In the genomic region with DNA sequence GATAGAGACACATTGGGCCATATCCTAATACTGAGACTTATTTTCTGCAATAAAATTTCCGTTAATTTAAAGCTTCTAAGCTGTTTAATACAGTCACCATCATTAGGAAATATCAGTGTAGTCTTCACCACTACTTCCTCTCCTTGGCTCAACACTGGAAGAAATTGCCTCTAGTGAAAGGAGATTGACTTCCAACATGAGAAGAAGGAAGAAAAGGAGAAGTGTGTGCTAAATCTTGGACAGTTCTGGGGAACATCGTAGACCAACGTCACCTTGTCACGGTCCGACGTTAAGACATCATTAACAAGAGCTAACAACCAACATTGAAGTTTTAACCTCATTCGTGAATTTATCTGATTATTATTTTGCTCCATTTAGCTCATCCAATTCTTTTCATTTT, we compare ENCODE assay signal across 23 cellular contexts.
"Had no signal": no experiment of that assay in that cellular context is flagged by ENCODE, and none has a peak within 500 bp of the region (broad histone marks: within the 10 kb centered on the region; RNA-seq: fewer than 3 reads in every experiment).

No MANE protein-coding gene starts in this region.

- H3K4me2 ChIP-seq: KMS-11 had no signal

- H3K27ac ChIP-seq: adrenal gland, KMS-11, Peyer's patch, RWPE1, WERI-Rb-1 had no signal

- H3K9ac ChIP-seq: KMS-11 had no signal

- H3K4me1 ChIP-seq: adrenal gland, Peyer's patch had no signal

- H3K27me3 ChIP-seq: adrenal gland, MG63, Peyer's patch had no signal

- H3K36me3 ChIP-seq: adrenal gland, MG63, Peyer's patch, WERI-Rb-1 had no signal

- DNase-seq: activated CD4-positive, alpha-beta T cell treated with anti-CD3 and anti-CD28 coated beads for 36 hours; activated CD8-positive, alpha-beta memory T cell treated with anti-CD3 and anti-CD28 coated beads, Interleukin-2, amount 50 U/mL, for 48 hours; activated CD8-positive, alpha-beta T cell treated with anti-CD3 and anti-CD28 coated beads for 36 hours; activated naive CD4-positive, alpha-beta T cell treated with anti-CD3 and anti-CD28 coated beads, Interleukin-2, amount 50 U/mL, for 16 hours; activated naive CD8-positive, alpha-beta T cell treated with anti-CD3 and anti-CD28 coated beads, Interleukin-2, amount 10 ng/mL, durations not matched to agents 7 days and 5 days; activated T-cell treated with anti-CD3 and anti-CD28 coated beads, Interleukin-2, amount 50 U/mL, for 1 hour; adrenal gland; anterior cingulate cortex; cerebellar nuclear complex; MG63; NCI-H1092; NCI-H1417; NCI-H1930; NCI-H2171; NCI-H226; NCI-H510A; Peyer's patch; Right ventricle myocardium superior; T-helper 17 cell; T-helper 9 cell; WERI-Rb-1 had no signal

- H3K4me3 ChIP-seq: adrenal gland, MG63, Peyer's patch had no signal

- ATAC-seq: activated CD4-positive, alpha-beta T cell treated with anti-CD3 and anti-CD28 coated beads for 36 hours; activated CD8-positive, alpha-beta T cell treated with anti-CD3 and anti-CD28 coated beads for 36 hours; T-helper 17 cell had no signal

- H3K9me3 ChIP-seq: adrenal gland, MG63, Peyer's patch had no signal
